ENCODE assay signal across 8 cellular contexts in the genomic region with DNA sequence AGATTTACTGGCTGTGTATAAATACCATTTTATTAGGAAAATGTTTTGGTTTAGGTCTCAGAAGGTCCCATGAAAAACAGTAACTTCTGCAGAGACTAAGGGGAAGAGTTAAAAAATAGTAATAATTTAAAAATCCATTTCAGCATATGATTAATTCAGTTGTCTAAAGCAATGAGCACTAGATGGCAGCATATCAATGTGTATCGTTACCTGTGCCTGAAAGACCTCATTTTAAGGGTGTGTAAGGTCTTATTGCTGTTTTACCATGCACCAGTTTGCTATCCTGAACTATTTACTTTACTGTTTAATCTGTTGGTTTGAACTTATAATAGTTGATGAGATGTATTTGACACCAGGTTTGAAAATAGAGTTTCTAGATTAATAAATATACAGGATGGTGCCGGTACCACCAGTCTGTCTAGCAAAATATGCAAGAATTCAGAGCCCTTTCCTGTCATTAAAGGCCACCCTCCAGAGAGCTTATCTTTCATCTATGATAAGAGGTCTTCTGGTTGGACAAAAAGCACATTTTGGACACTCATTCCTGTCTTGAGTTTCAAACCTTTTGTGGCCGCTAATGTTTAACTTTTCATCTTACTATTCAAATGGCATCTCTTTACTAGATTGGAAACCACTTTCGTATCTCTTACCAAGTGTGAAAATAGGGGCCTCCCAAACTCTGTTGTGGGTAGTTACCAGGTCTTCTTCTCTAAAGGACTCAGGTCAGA. TPM values are rescaled to one million over a fixed set of nuclear protein-coding genes. Genes with fewer than 3 reads are reported as not detected.
DNase-seq lines count a peak whose midpoint lies in the region; TF ChIP-seq lines count a peak whose summit lies in the region.

No MANE protein-coding gene starts in this region.

- H4K20me1 ChIP-seq in Loucy (ENCODE audit: insufficient read depth, low read length, poor library complexity, severe bottlenecking) (no peaks in the 10 kb centered on the region), SK-N-SH (ENCODE audit: insufficient read depth) (no peaks in the 10 kb centered on the region)

- H3K4me1 ChIP-seq in Loucy (ENCODE audit: insufficient read depth, low read length, poor library complexity, severe bottlenecking): no peaks in the 10 kb centered on the region
- peaks cover 0 to 6% of the 10 kb centered on the region in 2 experiments; a peak in 2 of 4 replicates for H3K4me1 ChIP-seq in SK-N-SH (ENCODE audit: control insufficient read depth in 1 of 2, insufficient read depth in 2 of 2, low read depth in 1 of 2, low read length in 1 of 2)
- no peaks in the 10 kb centered on the region for H3K4me1 ChIP-seq in esophagus muscularis mucosa
- H3K4me1 ChIP-seq in ovary (ENCODE audit: insufficient read depth): no peaks in the 10 kb centered on the region

- H3K4me2 ChIP-seq in Loucy (ENCODE audit: low read depth, low read length, poor library complexity, severe bottlenecking) (no peak overlapping the region), SK-N-SH (no peak overlapping the region)

- peaks cover 11% of the 10 kb centered on the region for H3K4me1 Mint-ChIP-seq in activated T-helper 1 cell treated with anti-CD3 and anti-CD28 coated beads, Interleukin-12 subunit alpha, Interleukin-12 subunit beta, Interleukin-2, Interleukin-4 antibody, amounts not matched to agents 30 ng/mL and 10 ng/mL and 1 ng/mL, durations not matched to agents 14 hours and 24 hours and 36 hours (ENCODE audit: low read depth)

- DNase-seq in AG04450 (ENCODE audit: low read depth, low spot score): no peak
- DNase-seq in GM10248 (ENCODE audit: extremely low spot score): peak; percentile 19
- DNase-seq in HEK293T (ENCODE audit: extremely low spot score): peak; percentile 41
- DNase-seq in SK-N-SH: peak; percentile 25
- no peak for DNase-seq in esophagus muscularis mucosa (ENCODE audit: extremely low spot score)
- no peak for DNase-seq in ovary
- DNase-seq in activated T-helper 1 cell treated with anti-CD3 and anti-CD28 coated beads, Interleukin-12 subunit alpha, Interleukin-12 subunit beta, Interleukin-2, Interleukin-4 antibody, amounts not matched to agents 30 ng/mL and 10 ng/mL and 1 ng/mL, durations not matched to agents 14 hours and 24 hours and 36 hours (ENCODE audit: low spot score): no peak

- H3K9me3 ChIP-seq in AG04450 (ENCODE audit: control insufficient read depth, insufficient read depth, low read length) (no peaks in the 10 kb centered on the region), Loucy (ENCODE audit: insufficient read depth, low read depth, low read length) (no peaks in the 10 kb centered on the region), SK-N-SH (no peaks in the 10 kb centered on the region), esophagus muscularis mucosa (no peaks in the 10 kb centered on the region), ovary (no peaks in the 10 kb centered on the region)

- H3K4me3 ChIP-seq in AG04450 (ENCODE audit: low read depth, low read length) (no peak overlapping the region), Loucy (ENCODE audit: low read length, poor library complexity, severe bottlenecking) (no peak overlapping the region), SK-N-SH (ENCODE audit: low read depth in 2 of 2, low read length in 1 of 2) (no peak overlapping the region), esophagus muscularis mucosa (no peak overlapping the region), ovary (no peak overlapping the region)

- no peak overlapping the region for H3K4me3 Mint-ChIP-seq in activated T-helper 1 cell treated with anti-CD3 and anti-CD28 coated beads, Interleukin-12 subunit alpha, Interleukin-12 subunit beta, Interleukin-2, Interleukin-4 antibody, amounts not matched to agents 30 ng/mL and 10 ng/mL and 1 ng/mL, durations not matched to agents 14 hours and 24 hours and 36 hours

- no peaks in the 10 kb centered on the region for H3K36me3 Mint-ChIP-seq in activated T-helper 1 cell treated with anti-CD3 and anti-CD28 coated beads, Interleukin-12 subunit alpha, Interleukin-12 subunit beta, Interleukin-2, Interleukin-4 antibody, amounts not matched to agents 30 ng/mL and 10 ng/mL and 1 ng/mL, durations not matched to agents 14 hours and 24 hours and 36 hours (ENCODE audit: low read depth)

- H3K36me3 ChIP-seq in Loucy (ENCODE audit: insufficient read depth, low read length) (no peaks in the 10 kb centered on the region), SK-N-SH (replicated peaks in 1 of 2; ENCODE audit: control insufficient read depth in 1 of 2, insufficient read depth in 2 of 2, low read length in 1 of 2) (no peaks in the 10 kb centered on the region), esophagus muscularis mucosa (no peaks in the 10 kb centered on the region), ovary (no peaks in the 10 kb centered on the region)

- WGBS in SK-N-SH (ENCODE audit: low lambda C conversion rate): 83% methylated on average over 4 of the region's 4 CpGs
- WGBS in esophagus muscularis mucosa: 70% methylated on average over 4 of the region's 4 CpGs
- 64 to 69% (median 67%) methylated on average over 4 of the region's 4 CpGs for WGBS in ovary, 3 donors

- H3K27me3 ChIP-seq in AG04450 (ENCODE audit: control insufficient read depth, insufficient read depth, low read length) (no peaks in the 10 kb centered on the region), Loucy (ENCODE audit: insufficient read depth, low read length, poor library complexity, severe bottlenecking) (no peaks in the 10 kb centered on the region), SK-N-SH (ENCODE audit: insufficient read depth) (no peaks in the 10 kb centered on the region), esophagus muscularis mucosa (no peaks in the 10 kb centered on the region), ovary (no peaks in the 10 kb centered on the region)

- H3K9ac ChIP-seq in Loucy (ENCODE audit: low read depth, low read length, poor library complexity, severe bottlenecking): no peak overlapping the region
- no peak overlapping the region for H3K9ac ChIP-seq in SK-N-SH

- no peaks in the 10 kb centered on the region for H3K9me3 Mint-ChIP-seq in activated T-helper 1 cell treated with anti-CD3 and anti-CD28 coated beads, Interleukin-12 subunit alpha, Interleukin-12 subunit beta, Interleukin-2, Interleukin-4 antibody, amounts not matched to agents 30 ng/mL and 10 ng/mL and 1 ng/mL, durations not matched to agents 14 hours and 24 hours and 36 hours

- TF ChIP-seq RAD21 in SK-N-SH (IDR thresholded peaks at IDR 0.05; ENCODE audit: low read length): peak; percentile 83

- TF ChIP-seq CTCF in AG04450 (IDR thresholded peaks at IDR 0.05; ENCODE audit: low read depth, low read length) (peak; percentile 58), GM10248 (IDR thresholded peaks at IDR 0.05; ENCODE audit: control extremely low read depth, extremely low read depth, low read depth, missing control alignments) (peak; percentile 54), Loucy (conservative IDR thresholded peaks at IDR 0.05; ENCODE audit: low read length) (peak; percentile 77), SK-N-SH (IDR thresholded peaks at IDR 0.05) (peak; percentile 70), esophagus muscularis mucosa (IDR thresholded peaks at IDR 0.05) (peak; percentile 47 to 54 (median 47)), ovary (IDR thresholded peaks at IDR 0.05) (peak in 2 of 3 donors; percentile 39 to 49)

- no peak overlapping the region for H3K27ac ChIP-seq in AG04450 (ENCODE audit: low read depth, low read length)
- H3K27ac ChIP-seq in SK-N-SH (ENCODE audit: low read depth in 2 of 2, low read length in 1 of 2): no peak overlapping the region
- no peak overlapping the region for H3K27ac ChIP-seq in esophagus muscularis mucosa (replicated peaks in 1 of 4)
- no peak overlapping the region for H3K27ac ChIP-seq in ovary

- TF ChIP-seq POLR2A in esophagus muscularis mucosa (IDR thresholded peaks at IDR 0.05; ENCODE audit: low read depth) (no peak), ovary (IDR thresholded peaks at IDR 0.05) (no peak)

- no peak overlapping the region for H3K27ac Mint-ChIP-seq in activated T-helper 1 cell treated with anti-CD3 and anti-CD28 coated beads, Interleukin-12 subunit alpha, Interleukin-12 subunit beta, Interleukin-2, Interleukin-4 antibody, amounts not matched to agents 30 ng/mL and 10 ng/mL and 1 ng/mL, durations not matched to agents 14 hours and 24 hours and 36 hours

- H3K79me2 ChIP-seq in Loucy (ENCODE audit: insufficient read depth, low read length) (no peaks in the 10 kb centered on the region), SK-N-SH (ENCODE audit: insufficient read depth) (no peaks in the 10 kb centered on the region)

- H2AFZ ChIP-seq in Loucy (ENCODE audit: low read length): no peak overlapping the region; the same call in 1 of the 2 replicates
- H2AFZ ChIP-seq in SK-N-SH (ENCODE audit: low read depth): no peak overlapping the region

- H3F3A ChIP-seq in Loucy (ENCODE audit: low read depth) (no peaks in the 10 kb centered on the region), SK-N-SH (replicated peaks; ENCODE audit: insufficient read depth) (no peaks in the 10 kb centered on the region)

- intact Hi-C loops in esophagus muscularis mucosa (cut with DNase I): loop anchor here (5.0 to 10.0 kb wide), 2 partner anchors 718 to 811 kb away; no protein-coding TSS in a partner anchor
- intact Hi-C loops in ovary (cut with DNase I): no loop called here
- intact Hi-C loops in activated T-helper 1 cell treated with anti-CD3 and anti-CD28 coated beads, Interleukin-12 subunit alpha, Interleukin-12 subunit beta, Interleukin-2, Interleukin-4 antibody, amounts not matched to agents 30 ng/mL and 10 ng/mL and 1 ng/mL, durations not matched to agents 14 hours and 24 hours and 36 hours (cut with micrococcal nuclease): loop anchor here (1.0 kb wide), 7 partner anchors 8 to 811 kb away; no protein-coding TSS in a partner anchor

- POLR2A ChIA-PET in AG04450 (lab: Yijun Ruan, JAX): no interaction called here
- POLR2A ChIA-PET in GM10248 (lab: Yijun Ruan, JAX): no interaction called here
- POLR2A ChIA-PET in HEK293T (lab: Yijun Ruan, JAX): interaction anchor here (1.2 kb wide), 1 partner anchor 8 kb away, joined by 6 read pairs; no protein-coding TSS in a partner anchor
- POLR2A ChIA-PET in SK-N-SH (lab: Yijun Ruan, JAX): no interaction called here

- CTCF ChIA-PET in AG04450 (lab: Charles Lee): interaction anchor here (0.6 to 3.4 kb wide), 11 partner anchors 10 to 812 kb away, joined by 3 to 37 read pairs (median 5); a partner anchor contains a TSS
- CTCF ChIA-PET in GM10248 (lab: Yijun Ruan, JAX): interaction anchor here (0.7 to 2.6 kb wide), 15 partner anchors 8 to 812 kb away, joined by 3 to 17 read pairs (median 4); no protein-coding TSS in a partner anchor
- CTCF ChIA-PET in HEK293T (lab: Yijun Ruan, JAX): interaction anchor here (0.7 to 1.1 kb wide), 3 partner anchors 29 to 719 kb away, joined by 3 to 5 read pairs (median 4); no protein-coding TSS in a partner anchor
- CTCF ChIA-PET in SK-N-SH (lab: Yijun Ruan, JAX): interaction anchor here (0.6 to 2.4 kb wide), 13 partner anchors 9 to 890 kb away, joined by 3 to 11 read pairs (median 4); a partner anchor contains a TSS

- no peaks in the 10 kb centered on the region for H3K27me3 Mint-ChIP-seq in activated T-helper 1 cell treated with anti-CD3 and anti-CD28 coated beads, Interleukin-12 subunit alpha, Interleukin-12 subunit beta, Interleukin-2, Interleukin-4 antibody, amounts not matched to agents 30 ng/mL and 10 ng/mL and 1 ng/mL, durations not matched to agents 14 hours and 24 hours and 36 hours (ENCODE audit: insufficient read depth)

- H3K9me2 ChIP-seq in Loucy (replicated peaks; ENCODE audit: low read depth, low read length) (no peaks in the 10 kb centered on the region), SK-N-SH (no peaks in the 10 kb centered on the region)

- TF ChIP-seq EP300 in SK-N-SH (IDR thresholded peaks at IDR 0.05; ENCODE audit: borderline replicate concordance in 1 of 2, low read depth in 1 of 2, low read length in 1 of 2) (no peak), esophagus muscularis mucosa (IDR thresholded peaks at IDR 0.05) (no peak), ovary (IDR thresholded peaks at IDR 0.05) (no peak)

RNA-seq across cellular contexts. Expression of a gene that starts 8.9 kb away (rescaled TPM):
- polyA plus RNA-seq in AG04450 (2011; rRNA removed): 18.5 and 29.0 TPM in 2 replicates
- polyA minus RNA-seq in AG04450 (2011; rRNA and poly(A)+ RNA removed): 13.0 and 35.7 TPM in 2 replicates
- polyA plus RNA-seq in SK-N-SH (2012; rRNA removed): 7.3 and 11.9 TPM in 2 replicates
- polyA plus RNA-seq in SK-N-SH (2012; cell fraction: cytosol; rRNA removed): 5.1 and 6.0 TPM in 2 replicates
- 20.6 and 42.5 TPM in 2 replicates for polyA plus RNA-seq in SK-N-SH (2012; cell fraction: nucleus; rRNA removed)
- 10 to 100 TPM; 11.4 to 28.7 (median 16.2) TPM for total RNA-seq in esophagus muscularis mucosa
- total RNA-seq in ovary: 10 to 100 TPM; 25.8 to 56.2 (median 32.9) TPM
- 10 to 100 TPM in 1 of 2 donors, 1 to 10 TPM in 1; 7.1 to 20.8 TPM for polyA plus RNA-seq in ovary
- total RNA-seq in activated T-helper 1 cell treated with anti-CD3 and anti-CD28 coated beads, Interleukin-12 subunit alpha, Interleukin-12 subunit beta, Interleukin-2, Interleukin-4 antibody, amounts not matched to agents 30 ng/mL and 10 ng/mL and 1 ng/mL, durations not matched to agents 14 hours and 24 hours and 36 hours: 142 and 146 TPM in 2 replicates

Comparison
In these comparisons a context has a peak if more than half of its experiments do, and no peak if none do; other contexts are left out.
1. DNase-seq: peak in GM10248 (single experiment), HEK293T (single experiment) and SK-N-SH (single experiment); none in AG04450 (single experiment), esophagus muscularis mucosa (single experiment), ovary (0 of 5) and activated T-helper 1 cell treated with anti-CD3 and anti-CD28 coated beads, Interleukin-12 subunit alpha, Interleukin-12 subunit beta, Interleukin-2, Interleukin-4 antibody, amounts not matched to agents 30 ng/mL and 10 ng/mL and 1 ng/mL, durations not matched to agents 14 hours and 24 hours and 36 hours (single experiment).
2. intact Hi-C loops: an anchor here in esophagus muscularis mucosa (5.0 to 10.0 kb wide) and activated T-helper 1 cell treated with anti-CD3 and anti-CD28 coated beads, Interleukin-12 subunit alpha, Interleukin-12 subunit beta, Interleukin-2, Interleukin-4 antibody, amounts not matched to agents 30 ng/mL and 10 ng/mL and 1 ng/mL, durations not matched to agents 14 hours and 24 hours and 36 hours (1.0 kb wide); none called in ovary.
3. Peak in every context shown above with its lines, with median percentiles within 50 percentile points of each other: CTCF ChIP-seq.